Comparison of ENCODE assay signal across 24 cellular contexts in the genomic region with DNA sequence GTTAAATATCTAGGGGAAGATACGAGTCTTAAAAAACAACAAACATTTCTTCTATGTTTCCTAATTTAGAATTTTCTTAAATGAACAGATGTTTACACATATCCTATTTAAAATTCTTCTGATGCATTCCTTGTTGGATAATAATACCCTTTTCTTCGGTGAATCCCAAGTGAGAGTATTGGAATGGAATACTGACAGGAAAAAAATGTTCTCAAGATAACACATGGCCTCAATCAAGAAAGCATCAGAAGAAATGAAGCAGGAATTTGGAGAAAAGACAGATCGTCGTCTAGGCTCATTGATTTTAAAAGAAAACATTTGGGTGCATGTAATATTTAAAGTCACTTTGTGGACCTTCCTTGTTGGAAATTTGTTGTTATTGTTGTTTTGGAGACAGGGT.
"Had no signal": no experiment of that assay in that cellular context is flagged by ENCODE, and none has a peak within 500 bp of the region (broad histone marks: within the 10 kb centered on the region; RNA-seq: fewer than 3 reads in every experiment).

No MANE protein-coding gene starts in this region.

- H3K4me2 ChIP-seq: KMS-11, SK-N-SH had no signal

- H3K9ac ChIP-seq: KMS-11, SK-N-SH had no signal

- DNase-seq: activated CD4-positive, alpha-beta T cell treated with anti-CD3 and anti-CD28 coated beads for 48 hours; activated CD4-positive, alpha-beta T cell treated with anti-CD3 and anti-CD28 coated beads, Interleukin-2, amount 50 U/mL, for 4 hours; activated CD8-positive, alpha-beta memory T cell treated with anti-CD3 and anti-CD28 coated beads, Interleukin-2, amount 50 U/mL, for 48 hours; activated CD8-positive, alpha-beta T cell treated with anti-CD3 and anti-CD28 coated beads, Interleukin-2, amount 10 ng/mL, durations not matched to agents 7 days and 5 days; activated effector memory CD4-positive, alpha-beta T cell treated with Interleukin-2 at 50 U/mL for 16 hours; activated naive CD4-positive, alpha-beta T cell; activated naive CD8-positive, alpha-beta T cell treated with anti-CD3 and anti-CD28 coated beads, Interleukin-2, amount 50 U/mL, for 24 hours; activated T-cell treated with anti-CD3 and anti-CD28 coated beads, Interleukin-2, amount 50 U/mL, for 24 hours; amygdala; NCI-H1092 treated with DMSO at 0.1 percent for 48 hours; NCI-H1417 treated with DMSO at 0.1 percent for 48 hours; NCI-H1694; NCI-H2029; NCI-H345; NCI-H510A; NCI-H69; Peyer's patch; Right ventricle myocardium superior; SJCRH30; SK-N-SH; T-helper 1 cell; WERI-Rb-1 had no signal

- H3K36me3 ChIP-seq: Peyer's patch, WERI-Rb-1 had no signal

- H3K4me3 ChIP-seq: Peyer's patch, SJCRH30 had no signal

- H3K27ac ChIP-seq: KMS-11, Peyer's patch, RWPE1, SJCRH30, WERI-Rb-1 had no signal

- H3K4me1 ChIP-seq: Peyer's patch, SJCRH30 had no signal

- H3K27me3 ChIP-seq: Peyer's patch, SJCRH30 had no signal

- H3K9me3 ChIP-seq: Peyer's patch, SJCRH30, SK-N-SH had no signal
